In genomic region chr14:88607829-88608228, GRCh38 we compare ENCODE assay signal across 26 cellular contexts. TPM values are rescaled to one million over a fixed set of nuclear protein-coding genes. Genes with fewer than 3 reads are reported as not detected.
"Had no signal": no experiment of that assay in that cellular context is flagged by ENCODE, and none has a peak within 500 bp of the region (broad histone marks: within the 10 kb centered on the region; RNA-seq: fewer than 3 reads in every experiment).

No MANE protein-coding gene starts in this region.

- H3K9me3 ChIP-seq: left ventricle myocardium inferior, mucosa of descending colon, pancreas, prostate gland, stomach, testis, thyroid gland, transverse colon, upper lobe of right lung, uterus had no signal

- H3K36me3 ChIP-seq: uterus had no signal

- FAIRE-seq: pancreas had no signal

- H3K27me3 ChIP-seq: pancreas, stomach, testis, thyroid gland, transverse colon, upper lobe of right lung, uterus had no signal

- H3K4me1 ChIP-seq: left ventricle myocardium inferior, prostate gland, testis, thyroid gland, transverse colon, upper lobe of right lung, uterus had no signal

- H3K4me3 ChIP-seq: left ventricle myocardium inferior, lung, mucosa of descending colon, pancreas, prostate gland, skin epidermis, stomach, testis, thyroid gland, transverse colon, upper lobe of right lung, uterus had no signal

- H3K27ac ChIP-seq: left ventricle myocardium inferior, pancreas, prostate gland, skin epidermis, stomach, testis, thyroid gland, transverse colon, upper lobe of right lung, uterus had no signal

- DNase-seq: hypothalamus; islet precursor cell; left ventricle myocardium inferior; midbrain; mucosa of descending colon; naive thymus-derived CD4-positive, alpha-beta T cell; nucleus accumbens; pancreas; posterior cingulate gyrus; retina; right cardiac atrium; stimulated activated CD4-positive, alpha-beta T cell treated with anti-CD3 and anti-CD28 coated beads, Interleukin-12 subunit alpha, Interleukin-12 subunit beta, amount 100 ng/mL, for 4 hours; stimulated activated CD4-positive, alpha-beta T cell treated with anti-CD3 and anti-CD28 coated beads, Interleukin-15, amount 100 ng/mL, for 24 hours; stimulated activated CD4-positive, alpha-beta T cell treated with anti-CD3 and anti-CD28 coated beads, Interleukin-2, amount 100 ng/mL, for 24 hours; stimulated activated CD4-positive, alpha-beta T cell treated with anti-CD3 and anti-CD28 coated beads, Interleukin-4, amount 100 ng/mL, for 1 hour; stimulated activated naive B cell treated with anti-CD40 and anti-IgM and Interleukin-4, amounts not matched to agents 10 μg/mL and 1 μg/mL and 100 μg/mL, for 72 hours; stimulated activated naive CD8-positive, alpha-beta T cell treated with anti-CD3 and anti-CD28 coated beads, Interleukin-15, Interleukin-2, amounts not matched to agents 100 U/mL and 50 U/mL, for 24 hours; stomach; testis; thyroid gland; transverse colon; upper lobe of right lung; uterus had no signal

RNA-seq across cellular contexts. Expression of gene PTPN21, which starts 53.0 kb away (rescaled TPM):
- polyA plus RNA-seq: naive thymus-derived CD4-positive, alpha-beta T cell had no signal
